ENCODE assay signal across 1 cellular context in the genomic region with DNA sequence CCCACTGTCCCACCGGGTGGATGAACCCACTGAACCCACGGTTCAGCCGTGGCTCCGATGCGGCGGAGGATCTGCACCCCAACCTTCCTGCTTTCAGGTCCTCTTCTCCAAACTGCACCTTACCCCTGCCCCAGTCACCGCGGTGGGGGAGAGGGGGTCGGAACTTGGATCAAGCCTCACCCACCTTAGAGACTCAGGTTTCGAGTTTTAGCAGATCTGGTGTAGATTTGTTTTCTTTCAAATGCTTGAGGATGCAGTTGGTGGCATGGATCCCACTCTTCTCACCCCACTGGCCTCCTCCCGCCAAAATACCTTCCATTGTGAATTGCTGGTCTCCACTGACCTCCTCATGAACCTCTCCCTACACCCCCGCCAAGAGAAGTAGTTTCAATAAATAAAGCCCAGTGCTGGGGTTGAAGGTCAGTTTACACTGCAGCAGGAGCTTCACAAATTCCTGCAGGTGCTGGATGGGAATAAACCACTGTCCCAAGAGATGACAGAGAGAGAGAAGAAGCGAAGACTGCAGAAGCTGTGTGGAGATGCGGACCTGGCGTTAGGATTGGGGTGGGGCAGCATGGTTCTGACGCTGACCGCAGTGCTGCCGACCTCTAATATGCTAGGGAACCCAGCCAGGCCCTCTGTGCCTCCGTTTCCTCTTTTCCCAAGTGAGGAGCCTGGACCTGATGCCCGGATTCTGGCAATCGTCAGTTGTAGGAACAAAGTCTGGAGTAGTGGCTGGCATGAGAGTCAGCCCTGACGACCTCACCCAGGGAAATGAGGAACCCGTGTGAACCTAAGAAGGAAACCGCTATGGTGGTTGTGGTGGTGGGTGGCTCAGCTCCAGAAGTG.
TF ChIP-seq lines count a peak whose summit lies in the region.

No MANE protein-coding gene starts in this region.

TF ChIP-seq in HepG2, 621 proteins besides CTCF, POLR2A, EP300 and RAD21 (continued from another document and continues in another):
- TF ChIP-seq, protein P1, sequence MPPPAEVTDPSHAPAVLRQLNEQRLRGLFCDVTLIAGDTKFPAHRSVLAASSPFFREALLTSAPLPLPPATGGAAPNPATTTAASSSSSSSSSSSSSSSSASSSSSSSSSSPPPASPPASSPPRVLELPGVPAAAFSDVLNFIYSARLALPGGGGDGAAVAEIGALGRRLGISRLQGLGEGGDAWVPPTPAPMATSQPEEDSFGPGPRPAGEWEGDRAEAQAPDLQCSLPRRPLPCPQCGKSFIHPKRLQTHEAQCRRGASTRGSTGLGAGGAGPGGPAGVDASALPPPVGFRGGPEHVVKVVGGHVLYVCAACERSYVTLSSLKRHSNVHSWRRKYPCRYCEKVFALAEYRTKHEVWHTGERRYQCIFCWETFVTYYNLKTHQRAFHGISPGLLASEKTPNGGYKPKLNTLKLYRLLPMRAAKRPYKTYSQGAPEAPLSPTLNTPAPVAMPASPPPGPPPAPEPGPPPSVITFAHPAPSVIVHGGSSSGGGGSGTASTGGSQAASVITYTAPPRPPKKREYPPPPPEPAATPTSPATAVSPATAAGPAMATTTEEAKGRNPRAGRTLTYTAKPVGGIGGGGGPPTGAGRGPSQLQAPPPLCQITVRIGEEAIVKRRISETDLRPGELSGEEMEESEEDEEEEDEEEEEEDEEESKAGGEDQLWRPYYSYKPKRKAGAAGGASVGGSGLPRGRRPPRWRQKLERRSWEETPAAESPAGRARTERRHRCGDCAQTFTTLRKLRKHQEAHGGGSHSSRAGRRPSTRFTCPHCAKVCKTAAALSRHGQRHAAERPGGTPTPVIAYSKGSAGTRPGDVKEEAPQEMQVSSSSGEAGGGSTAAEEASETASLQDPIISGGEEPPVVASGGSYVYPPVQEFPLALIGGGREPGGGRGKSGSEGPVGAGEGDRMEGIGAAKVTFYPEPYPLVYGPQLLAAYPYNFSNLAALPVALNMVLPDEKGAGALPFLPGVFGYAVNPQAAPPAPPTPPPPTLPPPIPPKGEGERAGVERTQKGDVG (CRISPR knock-in tag; IDR thresholded peaks at IDR 0.05; ENCODE audit: borderline replicate concordance), result peak; percentile 93; the same call in 1 of the 2 replicates
- TF ChIP-seq ZSCAN9 (CRISPR knock-in tag; IDR thresholded peaks at IDR 0.05; ENCODE audit: borderline replicate concordance) (peak; percentile 77), PAF1 (CRISPR knock-in tag; IDR thresholded peaks at IDR 0.05) (no peak), JARID2 (CRISPR knock-in tag; IDR thresholded peaks at IDR 0.05; ENCODE audit: insufficient replicate concordance) (no peak), ZNF577 (CRISPR knock-in tag; IDR thresholded peaks at IDR 0.05; ENCODE audit: borderline replicate concordance, low read depth) (no peak), NFIC (IDR thresholded peaks at IDR 0.05; ENCODE audit: low read length) (no peak), SMAD3 (CRISPR knock-in tag; IDR thresholded peaks at IDR 0.05) (no peak), ZNF780A (CRISPR knock-in tag; IDR thresholded peaks at IDR 0.05) (no peak), CEBPB (IDR thresholded peaks at IDR 0.05; ENCODE audit: borderline replicate concordance, low read depth, low read length) (no peak), TSC22D2 (CRISPR knock-in tag; IDR thresholded peaks at IDR 0.05; ENCODE audit: borderline replicate concordance) (peak; percentile 79; the same call in 1 of the 2 replicates), MYNN (CRISPR knock-in tag; IDR thresholded peaks at IDR 0.05; ENCODE audit: low read depth) (no peak), ZSCAN31 (CRISPR knock-in tag; IDR thresholded peaks at IDR 0.05; ENCODE audit: low read depth) (peak; percentile 97), SIX1 (CRISPR knock-in tag; IDR thresholded peaks at IDR 0.05; ENCODE audit: borderline replicate concordance) (peak; percentile 75), NKX3-1 (CRISPR knock-in tag; IDR thresholded peaks at IDR 0.05) (peak; percentile 86), ZNF782 (CRISPR knock-in tag; IDR thresholded peaks at IDR 0.05; ENCODE audit: borderline replicate concordance) (peak; percentile 16; the same call in 1 of the 2 replicates), MAF1 (CRISPR knock-in tag; IDR thresholded peaks at IDR 0.05; ENCODE audit: borderline replicate concordance) (no peak; the same call in 1 of the 2 replicates), ZFY (CRISPR knock-in tag; IDR thresholded peaks at IDR 0.05) (no peak; the same call in 1 of the 2 replicates), ZNF530 (CRISPR knock-in tag; IDR thresholded peaks at IDR 0.05; ENCODE audit: low read depth) (no peak), CCAR2 (optimal IDR thresholded peaks at IDR 0.05; ENCODE audit: low read depth, low read length) (peak; percentile 72), KDM2A (CRISPR knock-in tag; IDR thresholded peaks at IDR 0.05; ENCODE audit: borderline replicate concordance, low read depth) (peak; percentile 47), ZNF10 (CRISPR knock-in tag; IDR thresholded peaks at IDR 0.05; ENCODE audit: borderline replicate concordance, low read depth) (no peak), POLR2G (IDR thresholded peaks at IDR 0.05; ENCODE audit: low read depth, low read length) (peak; percentile 50), NR2F6 (IDR thresholded peaks at IDR 0.05) (peak; percentile 97), NR2F6 (CRISPR knock-in tag; IDR thresholded peaks at IDR 0.05) (peak; percentile 98), MIER2 (CRISPR knock-in tag; IDR thresholded peaks at IDR 0.05) (peak; percentile 70; the same call in 1 of the 2 replicates), ARNTL (CRISPR knock-in tag; IDR thresholded peaks at IDR 0.05) (no peak; the same call in 1 of the 2 replicates)
- TF ChIP-seq, protein P2, sequence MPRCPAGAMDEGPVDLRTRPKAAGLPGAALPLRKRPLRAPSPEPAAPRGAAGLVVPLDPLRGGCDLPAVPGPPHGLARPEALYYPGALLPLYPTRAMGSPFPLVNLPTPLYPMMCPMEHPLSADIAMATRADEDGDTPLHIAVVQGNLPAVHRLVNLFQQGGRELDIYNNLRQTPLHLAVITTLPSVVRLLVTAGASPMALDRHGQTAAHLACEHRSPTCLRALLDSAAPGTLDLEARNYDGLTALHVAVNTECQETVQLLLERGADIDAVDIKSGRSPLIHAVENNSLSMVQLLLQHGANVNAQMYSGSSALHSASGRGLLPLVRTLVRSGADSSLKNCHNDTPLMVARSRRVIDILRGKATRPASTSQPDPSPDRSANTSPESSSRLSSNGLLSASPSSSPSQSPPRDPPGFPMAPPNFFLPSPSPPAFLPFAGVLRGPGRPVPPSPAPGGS (CRISPR knock-in tag; IDR thresholded peaks at IDR 0.05), result peak; percentile 96; the same call in 1 of the 2 replicates
- TF ChIP-seq, protein P3, sequence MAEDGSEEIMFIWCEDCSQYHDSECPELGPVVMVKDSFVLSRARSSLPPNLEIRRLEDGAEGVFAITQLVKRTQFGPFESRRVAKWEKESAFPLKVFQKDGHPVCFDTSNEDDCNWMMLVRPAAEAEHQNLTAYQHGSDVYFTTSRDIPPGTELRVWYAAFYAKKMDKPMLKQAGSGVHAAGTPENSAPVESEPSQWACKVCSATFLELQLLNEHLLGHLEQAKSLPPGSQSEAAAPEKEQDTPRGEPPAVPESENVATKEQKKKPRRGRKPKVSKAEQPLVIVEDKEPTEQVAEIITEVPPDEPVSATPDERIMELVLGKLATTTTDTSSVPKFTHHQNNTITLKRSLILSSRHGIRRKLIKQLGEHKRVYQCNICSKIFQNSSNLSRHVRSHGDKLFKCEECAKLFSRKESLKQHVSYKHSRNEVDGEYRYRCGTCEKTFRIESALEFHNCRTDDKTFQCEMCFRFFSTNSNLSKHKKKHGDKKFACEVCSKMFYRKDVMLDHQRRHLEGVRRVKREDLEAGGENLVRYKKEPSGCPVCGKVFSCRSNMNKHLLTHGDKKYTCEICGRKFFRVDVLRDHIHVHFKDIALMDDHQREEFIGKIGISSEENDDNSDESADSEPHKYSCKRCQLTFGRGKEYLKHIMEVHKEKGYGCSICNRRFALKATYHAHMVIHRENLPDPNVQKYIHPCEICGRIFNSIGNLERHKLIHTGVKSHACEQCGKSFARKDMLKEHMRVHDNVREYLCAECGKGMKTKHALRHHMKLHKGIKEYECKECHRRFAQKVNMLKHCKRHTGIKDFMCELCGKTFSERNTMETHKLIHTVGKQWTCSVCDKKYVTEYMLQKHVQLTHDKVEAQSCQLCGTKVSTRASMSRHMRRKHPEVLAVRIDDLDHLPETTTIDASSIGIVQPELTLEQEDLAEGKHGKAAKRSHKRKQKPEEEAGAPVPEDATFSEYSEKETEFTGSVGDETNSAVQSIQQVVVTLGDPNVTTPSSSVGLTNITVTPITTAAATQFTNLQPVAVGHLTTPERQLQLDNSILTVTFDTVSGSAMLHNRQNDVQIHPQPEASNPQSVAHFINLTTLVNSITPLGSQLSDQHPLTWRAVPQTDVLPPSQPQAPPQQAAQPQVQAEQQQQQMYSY (CRISPR knock-in tag; IDR thresholded peaks at IDR 0.05), result 0 out of 2 replicates have a peak, but pooled peaks have one; percentile 70
- TF ChIP-seq, protein P4, sequence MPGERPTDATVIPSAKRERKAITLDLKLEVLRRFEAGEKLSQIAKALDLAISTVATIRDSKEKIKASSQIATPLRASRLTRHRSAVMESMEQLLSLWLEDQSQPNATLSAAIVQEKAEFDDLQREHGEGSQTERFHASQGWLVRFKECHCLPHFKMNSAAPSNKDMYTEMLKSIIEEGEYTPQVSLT (CRISPR knock-in tag; IDR thresholded peaks at IDR 0.05; ENCODE audit: borderline replicate concordance, low read depth), result no peak
- TF ChIP-seq, protein P5, sequence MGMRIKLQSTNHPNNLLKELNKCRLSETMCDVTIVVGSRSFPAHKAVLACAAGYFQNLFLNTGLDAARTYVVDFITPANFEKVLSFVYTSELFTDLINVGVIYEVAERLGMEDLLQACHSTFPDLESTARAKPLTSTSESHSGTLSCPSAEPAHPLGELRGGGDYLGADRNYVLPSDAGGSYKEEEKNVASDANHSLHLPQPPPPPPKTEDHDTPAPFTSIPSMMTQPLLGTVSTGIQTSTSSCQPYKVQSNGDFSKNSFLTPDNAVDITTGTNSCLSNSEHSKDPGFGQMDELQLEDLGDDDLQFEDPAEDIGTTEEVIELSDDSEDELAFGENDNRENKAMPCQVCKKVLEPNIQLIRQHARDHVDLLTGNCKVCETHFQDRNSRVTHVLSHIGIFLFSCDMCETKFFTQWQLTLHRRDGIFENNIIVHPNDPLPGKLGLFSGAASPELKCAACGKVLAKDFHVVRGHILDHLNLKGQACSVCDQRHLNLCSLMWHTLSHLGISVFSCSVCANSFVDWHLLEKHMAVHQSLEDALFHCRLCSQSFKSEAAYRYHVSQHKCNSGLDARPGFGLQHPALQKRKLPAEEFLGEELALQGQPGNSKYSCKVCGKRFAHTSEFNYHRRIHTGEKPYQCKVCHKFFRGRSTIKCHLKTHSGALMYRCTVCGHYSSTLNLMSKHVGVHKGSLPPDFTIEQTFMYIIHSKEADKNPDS (CRISPR knock-in tag; IDR thresholded peaks at IDR 0.05), result peak; percentile 41
- TF ChIP-seq, protein P6, sequence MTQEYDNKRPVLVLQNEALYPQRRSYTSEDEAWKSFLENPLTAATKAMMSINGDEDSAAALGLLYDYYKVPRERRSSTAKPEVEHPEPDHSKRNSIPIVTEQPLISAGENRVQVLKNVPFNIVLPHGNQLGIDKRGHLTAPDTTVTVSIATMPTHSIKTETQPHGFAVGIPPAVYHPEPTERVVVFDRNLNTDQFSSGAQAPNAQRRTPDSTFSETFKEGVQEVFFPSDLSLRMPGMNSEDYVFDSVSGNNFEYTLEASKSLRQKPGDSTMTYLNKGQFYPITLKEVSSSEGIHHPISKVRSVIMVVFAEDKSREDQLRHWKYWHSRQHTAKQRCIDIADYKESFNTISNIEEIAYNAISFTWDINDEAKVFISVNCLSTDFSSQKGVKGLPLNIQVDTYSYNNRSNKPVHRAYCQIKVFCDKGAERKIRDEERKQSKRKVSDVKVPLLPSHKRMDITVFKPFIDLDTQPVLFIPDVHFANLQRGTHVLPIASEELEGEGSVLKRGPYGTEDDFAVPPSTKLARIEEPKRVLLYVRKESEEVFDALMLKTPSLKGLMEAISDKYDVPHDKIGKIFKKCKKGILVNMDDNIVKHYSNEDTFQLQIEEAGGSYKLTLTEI (CRISPR knock-in tag; conservative IDR thresholded peaks at IDR 0.05), result no peak
- TF ChIP-seq, protein P7, sequence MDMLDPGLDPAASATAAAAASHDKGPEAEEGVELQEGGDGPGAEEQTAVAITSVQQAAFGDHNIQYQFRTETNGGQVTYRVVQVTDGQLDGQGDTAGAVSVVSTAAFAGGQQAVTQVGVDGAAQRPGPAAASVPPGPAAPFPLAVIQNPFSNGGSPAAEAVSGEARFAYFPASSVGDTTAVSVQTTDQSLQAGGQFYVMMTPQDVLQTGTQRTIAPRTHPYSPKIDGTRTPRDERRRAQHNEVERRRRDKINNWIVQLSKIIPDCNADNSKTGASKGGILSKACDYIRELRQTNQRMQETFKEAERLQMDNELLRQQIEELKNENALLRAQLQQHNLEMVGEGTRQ (IDR thresholded peaks at IDR 0.05; ENCODE audit: low read depth, low read length), result no peak
- TF ChIP-seq, protein P7 (CRISPR knock-in tag; IDR thresholded peaks at IDR 0.05; ENCODE audit: borderline replicate concordance), result no peak; the same call in 1 of the 2 replicates
- TF ChIP-seq, protein P8, sequence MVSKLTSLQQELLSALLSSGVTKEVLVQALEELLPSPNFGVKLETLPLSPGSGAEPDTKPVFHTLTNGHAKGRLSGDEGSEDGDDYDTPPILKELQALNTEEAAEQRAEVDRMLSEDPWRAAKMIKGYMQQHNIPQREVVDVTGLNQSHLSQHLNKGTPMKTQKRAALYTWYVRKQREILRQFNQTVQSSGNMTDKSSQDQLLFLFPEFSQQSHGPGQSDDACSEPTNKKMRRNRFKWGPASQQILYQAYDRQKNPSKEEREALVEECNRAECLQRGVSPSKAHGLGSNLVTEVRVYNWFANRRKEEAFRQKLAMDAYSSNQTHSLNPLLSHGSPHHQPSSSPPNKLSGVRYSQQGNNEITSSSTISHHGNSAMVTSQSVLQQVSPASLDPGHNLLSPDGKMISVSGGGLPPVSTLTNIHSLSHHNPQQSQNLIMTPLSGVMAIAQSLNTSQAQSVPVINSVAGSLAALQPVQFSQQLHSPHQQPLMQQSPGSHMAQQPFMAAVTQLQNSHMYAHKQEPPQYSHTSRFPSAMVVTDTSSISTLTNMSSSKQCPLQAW (CRISPR knock-in tag; IDR thresholded peaks at IDR 0.05), result peak; percentile 96
- TF ChIP-seq, protein P9, sequence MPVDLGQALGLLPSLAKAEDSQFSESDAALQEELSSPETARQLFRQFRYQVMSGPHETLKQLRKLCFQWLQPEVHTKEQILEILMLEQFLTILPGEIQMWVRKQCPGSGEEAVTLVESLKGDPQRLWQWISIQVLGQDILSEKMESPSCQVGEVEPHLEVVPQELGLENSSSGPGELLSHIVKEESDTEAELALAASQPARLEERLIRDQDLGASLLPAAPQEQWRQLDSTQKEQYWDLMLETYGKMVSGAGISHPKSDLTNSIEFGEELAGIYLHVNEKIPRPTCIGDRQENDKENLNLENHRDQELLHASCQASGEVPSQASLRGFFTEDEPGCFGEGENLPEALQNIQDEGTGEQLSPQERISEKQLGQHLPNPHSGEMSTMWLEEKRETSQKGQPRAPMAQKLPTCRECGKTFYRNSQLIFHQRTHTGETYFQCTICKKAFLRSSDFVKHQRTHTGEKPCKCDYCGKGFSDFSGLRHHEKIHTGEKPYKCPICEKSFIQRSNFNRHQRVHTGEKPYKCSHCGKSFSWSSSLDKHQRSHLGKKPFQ (CRISPR knock-in tag; IDR thresholded peaks at IDR 0.05; ENCODE audit: insufficient replicate concordance), result no peak
